13 cellular contexts compared by ENCODE assay signal in the genomic region with DNA sequence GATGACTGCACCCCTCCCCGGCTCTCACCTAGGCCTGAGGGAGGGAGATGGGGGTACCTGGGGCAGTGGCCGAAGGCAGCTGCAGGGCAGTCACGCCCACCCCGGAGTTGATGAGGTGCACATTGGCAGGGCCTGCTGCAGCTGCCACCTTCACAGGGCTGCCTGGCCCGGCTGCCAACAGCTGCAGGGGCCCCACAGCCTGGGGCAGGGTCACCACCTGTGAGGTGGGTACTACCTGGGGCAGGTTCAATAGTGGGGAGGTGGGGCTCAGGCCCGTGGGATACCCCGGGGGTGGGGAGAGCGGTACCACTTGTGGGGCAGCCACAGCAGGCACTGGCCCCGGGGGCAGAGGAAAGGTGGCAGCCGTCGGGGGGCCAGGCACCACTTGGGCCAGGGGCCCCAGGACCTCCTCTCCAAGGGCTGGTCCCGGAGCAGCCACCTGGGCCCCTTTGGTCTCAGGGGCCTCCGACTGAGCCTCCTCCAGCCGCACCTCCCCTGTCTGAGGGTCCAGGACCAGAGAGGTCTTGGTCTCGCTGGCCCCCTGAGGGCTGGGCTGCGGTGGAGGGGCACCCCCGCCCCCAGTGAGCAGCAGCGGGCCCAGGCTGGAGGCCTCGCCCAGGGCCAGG. TPM values are rescaled to one million over a fixed set of nuclear protein-coding genes. Genes with fewer than 3 reads are reported as not detected.
DNase-seq lines count a peak whose midpoint lies in the region; ATAC-seq, FAIRE-seq and TF ChIP-seq lines count a peak whose summit lies in the region.
"Had no signal": no experiment of that assay in that cellular context is flagged by ENCODE, and none has a peak within 500 bp of the region (broad histone marks: within the 10 kb centered on the region; RNA-seq: fewer than 3 reads in every experiment).

No MANE protein-coding gene starts in this region.

- WGBS in GM23248 (ENCODE audit: low coverage in 1 of 2, low lambda C conversion rate in 2 of 2, missing lambda C conversion rate in 2 of 2), 2 experiments, result 55 to 77% methylated on average over 7 to 18 of the region's 19 CpGs

- H3K9me3 ChIP-seq in GM23248 (ENCODE audit: low read depth) (no peaks in the 10 kb centered on the region), iPS-20b (ENCODE audit: insufficient read depth, low read depth, low read length) (no peaks in the 10 kb centered on the region), skeletal muscle tissue (ENCODE audit: control insufficient read depth in 3 of 3, low read length in 3 of 3) (no peaks in the 10 kb centered on the region)

- peak overlapping the region; percentile 95 for H3K4me2 ChIP-seq in GM23248 (ENCODE audit: unreplicated experiment)

- no peak for TF ChIP-seq CTCF in brain microvascular endothelial cell (IDR thresholded peaks at IDR 0.05; ENCODE audit: low read depth, low read length, missing control alignments)

- ATAC-seq in HG03196 (IDR thresholded peaks at IDR 0.05; ENCODE audit: unreplicated experiment) (no peak), HG03135 (IDR thresholded peaks at IDR 0.05; ENCODE audit: unreplicated experiment) (no peak)
- ATAC-seq: stimulated activated naive B cell treated with anti-CD40 and anti-IgM and Interleukin-4, amounts not matched to agents 10 μg/mL and 1 μg/mL and 100 μg/mL, for 72 hours had no signal

- FAIRE-seq in H54 (lab: Jason Lieb, UNC), result no peak

- H3K9ac ChIP-seq in GM23248 (peak overlapping the region; percentile 95), iPS-20b (ENCODE audit: low read depth, low read length) (no peak overlapping the region), skeletal muscle tissue (ENCODE audit: low read depth in 1 of 3, low read length in 3 of 3) (peak overlapping the region; percentile 81 to 92 (median 90))

- DNase-seq in GM23248, result no peak
- no peak for DNase-seq in brain microvascular endothelial cell
- no peak for DNase-seq in H54 (ENCODE audit: insufficient read length, low spot score)
- DNase-seq in activated gamma-delta T cell (lab: John Stamatoyannopoulos, UW), result no peak
- DNase-seq: activated gamma-delta T cell treated with Interleukin-2 at 50 U/mL for 16 hours; KG1; NCI-H526 treated with DMSO at 0.1 percent for 48 hours; stimulated activated naive B cell treated with anti-CD40 and anti-IgM and Interleukin-4, amounts not matched to agents 10 μg/mL and 1 μg/mL and 100 μg/mL, for 72 hours had no signal

- H3K4me1 ChIP-seq in GM23248 (ENCODE audit: insufficient read depth), result peaks cover 5% of the 10 kb centered on the region; the same call in 1 of the 2 replicates
- peaks cover 16% of the 10 kb centered on the region; the same call in 1 of the 2 replicates for H3K4me1 ChIP-seq in iPS-20b (ENCODE audit: insufficient read depth, low read length)
- peaks cover 46 to 69% (median 50%) of the 10 kb centered on the region in 3 donors for H3K4me1 ChIP-seq in skeletal muscle tissue (ENCODE audit: control insufficient read depth in 3 of 3, insufficient read depth in 3 of 3, low read length in 3 of 3)

- no peak for TF ChIP-seq POLR2A in H54 (IDR thresholded peaks at IDR 0.05; ENCODE audit: low read depth, low read length)

- H3K4me3 ChIP-seq in GM23248 (peak overlapping the region; percentile 95), brain microvascular endothelial cell (ENCODE audit: low read depth, low read length) (peak overlapping the region; percentile 79), iPS-20b (ENCODE audit: low read length) (peak overlapping the region; percentile 96; the same call in 1 of the 2 replicates), skeletal muscle tissue (ENCODE audit: low read length in 3 of 3) (peak overlapping the region; percentile 79 to 91 (median 87))

- H2AFZ ChIP-seq in GM23248, result peak overlapping the region; percentile 52

- no peaks in the 10 kb centered on the region for H4K20me1 ChIP-seq in GM23248 (ENCODE audit: insufficient read depth)

- H3K27ac ChIP-seq in GM23248, result peak overlapping the region; percentile 94
- H3K27ac ChIP-seq in brain microvascular endothelial cell, result peak overlapping the region; percentile 70
- no peak overlapping the region for H3K27ac ChIP-seq in iPS-20b (ENCODE audit: low read length)
- H3K27ac ChIP-seq in skeletal muscle tissue (ENCODE audit: low read depth, low read length), result peak overlapping the region; percentile 93

- H3F3A ChIP-seq in GM23248 (ENCODE audit: insufficient read depth), result peaks cover 5% of the 10 kb centered on the region; the same call in 1 of the 2 replicates

- in situ Hi-C loops in GM23248 (cut with MboI), result no loop called here
- in situ Hi-C loops in brain microvascular endothelial cell (cut with HindIII; ENCODE audit: low pct_ligation_motif_present, low sequenced_read_pairs), result no loop called here

- no peaks in the 10 kb centered on the region for H3K9me2 ChIP-seq in GM23248 (ENCODE audit: insufficient read depth)

- H3K36me3 ChIP-seq in GM23248 (ENCODE audit: low read depth) (no peaks in the 10 kb centered on the region), brain microvascular endothelial cell (replicated peaks) (no peaks in the 10 kb centered on the region), iPS-20b (ENCODE audit: insufficient read depth, low read depth, low read length) (no peaks in the 10 kb centered on the region), skeletal muscle tissue (ENCODE audit: control insufficient read depth in 3 of 3, insufficient read depth in 3 of 3, low read length in 3 of 3) (peaks cover 2 to 5% (median 4%) of the 10 kb centered on the region in 3 donors)

- H3K79me2 ChIP-seq in GM23248 (ENCODE audit: insufficient read depth), result peaks cover 18% of the 10 kb centered on the region; the same call in 1 of the 2 replicates

- H3K27me3 ChIP-seq in GM23248 (replicated peaks; ENCODE audit: insufficient read depth) (no peaks in the 10 kb centered on the region), brain microvascular endothelial cell (replicated peaks) (no peaks in the 10 kb centered on the region), iPS-20b (ENCODE audit: insufficient read depth, low read length) (no peaks in the 10 kb centered on the region; the same call in 1 of the 2 replicates), skeletal muscle tissue (ENCODE audit: control insufficient read depth in 3 of 3, insufficient read depth in 3 of 3, low read length in 3 of 3) (no peaks in the 10 kb centered on the region)

RNA-seq across cellular contexts. Expression of gene SIX5, which starts 2.6 kb away (rescaled TPM):
- total RNA-seq in GM23248 (2014; rRNA removed; shearing (Covaris generic)), result 14.4 and 16.8 TPM in 2 replicates
- 6.1 and 8.2 TPM in 2 replicates for polyA plus RNA-seq in GM23248 (2016; fragmentation: Nextera tagmentation; extraction: Ambion mirVana)
- total RNA-seq in skeletal muscle tissue, result 8.4 TPM

RNA-seq across cellular contexts. Expression of gene DMPK, which starts 15.9 kb away (rescaled TPM):
- 26.6 and 34.4 TPM in 2 replicates for total RNA-seq in GM23248 (2014; rRNA removed; shearing (Covaris generic))
- 13.0 and 15.3 TPM in 2 replicates for polyA plus RNA-seq in GM23248 (2016; fragmentation: Nextera tagmentation; extraction: Ambion mirVana)
- 160 TPM for total RNA-seq in skeletal muscle tissue

RNA-seq across cellular contexts. Expression of gene DMWD, which starts 26.2 kb away (rescaled TPM):
- 32.2 and 32.6 TPM in 2 replicates for total RNA-seq in GM23248 (2014; rRNA removed; shearing (Covaris generic))
- polyA plus RNA-seq in GM23248 (2016; fragmentation: Nextera tagmentation; extraction: Ambion mirVana), result 11.5 and 14.5 TPM in 2 replicates
- total RNA-seq in skeletal muscle tissue, result 20.4 TPM

RNA-seq across cellular contexts. Expression of gene MEIOSIN, which starts 33.2 kb away (rescaled TPM):
- not detected in 2 replicates for total RNA-seq in GM23248 (2014; rRNA removed; shearing (Covaris generic))
- not detected in 2 replicates for polyA plus RNA-seq in GM23248 (2016; fragmentation: Nextera tagmentation; extraction: Ambion mirVana)
- not detected for total RNA-seq in skeletal muscle tissue
- total RNA-seq: glomerular endothelial cell had no signal

RNA-seq across cellular contexts. Expression of gene FBXO46, which starts 35.7 kb away (rescaled TPM):
- total RNA-seq in GM23248 (2014; rRNA removed; shearing (Covaris generic)), result 6.3 and 9.1 TPM in 2 replicates
- polyA plus RNA-seq in GM23248 (2016; fragmentation: Nextera tagmentation; extraction: Ambion mirVana), result 3.1 and 3.3 TPM in 2 replicates
- total RNA-seq in skeletal muscle tissue, result 5.7 TPM
